Comparison of ENCODE assay signal across 1 cellular context in genomic region chr6:30515967-30516753, GRCh38.
TF ChIP-seq lines count a peak whose summit lies in the region.

No MANE protein-coding gene starts in this region.

TF ChIP-seq in HepG2, 621 proteins besides CTCF, POLR2A, EP300 and RAD21 (continued from another document and continues in another):
- TF ChIP-seq KAT8 (CRISPR knock-in tag; IDR thresholded peaks at IDR 0.05) (peak; percentile 95), TRIM24 (CRISPR knock-in tag; IDR thresholded peaks at IDR 0.05) (peak; percentile 57; the same call in 1 of the 2 replicates), ZNF451 (CRISPR knock-in tag; IDR thresholded peaks at IDR 0.05) (no peak), ATAD3A (CRISPR knock-in tag; IDR thresholded peaks at IDR 0.05) (no peak), BORCS8-MEF2B (CRISPR knock-in tag; IDR thresholded peaks at IDR 0.05) (no peak), NR2F6 (IDR thresholded peaks at IDR 0.05) (peak; percentile 27; the same call in 1 of the 2 replicates), NR2F6 (CRISPR knock-in tag; IDR thresholded peaks at IDR 0.05) (no peak; the same call in 1 of the 2 replicates), YY1 (IDR thresholded peaks at IDR 0.05; ENCODE audit: insufficient read depth, insufficient replicate concordance, low read depth, low read length) (peak; percentile 61), MEIS1 (CRISPR knock-in tag; IDR thresholded peaks at IDR 0.05; ENCODE audit: borderline replicate concordance) (peak; percentile 56; the same call in 1 of the 2 replicates), ZKSCAN1 (IDR thresholded peaks at IDR 0.05; ENCODE audit: low read length) (no peak), ZNF274 (CRISPR knock-in tag; IDR thresholded peaks at IDR 0.05) (no peak), ZNF329 (CRISPR knock-in tag; IDR thresholded peaks at IDR 0.05; ENCODE audit: low read depth) (no peak), ZNF414 (CRISPR knock-in tag; IDR thresholded peaks at IDR 0.05) (peak; percentile 72), ZNF234 (CRISPR knock-in tag; conservative IDR thresholded peaks at IDR 0.05) (no peak), MBD4 (IDR thresholded peaks at IDR 0.05; ENCODE audit: borderline replicate concordance, low read length) (no peak), ZNF180 (CRISPR knock-in tag; IDR thresholded peaks at IDR 0.05; ENCODE audit: borderline replicate concordance, low read depth) (no peak), MXD4 (CRISPR knock-in tag; IDR thresholded peaks at IDR 0.05) (0 out of 2 replicates have a peak, but pooled peaks have one; percentile 30), ERF (CRISPR knock-in tag; IDR thresholded peaks at IDR 0.05) (peak; percentile 89), SNAPC5 (CRISPR knock-in tag; IDR thresholded peaks at IDR 0.05; ENCODE audit: borderline replicate concordance) (no peak), ZNF781 (CRISPR knock-in tag; IDR thresholded peaks at IDR 0.05; ENCODE audit: borderline replicate concordance, not compliant biosample characterization) (no peak), ISL2 (CRISPR knock-in tag; IDR thresholded peaks at IDR 0.05) (peak; percentile 58; the same call in 1 of the 2 replicates), ZNF777 (CRISPR knock-in tag; IDR thresholded peaks at IDR 0.05) (no peak), CHD4 (IDR thresholded peaks at IDR 0.05; ENCODE audit: borderline replicate concordance, low read length) (no peak), ZNF816 (CRISPR knock-in tag; IDR thresholded peaks at IDR 0.05; ENCODE audit: borderline replicate concordance) (peak; percentile 86), ZFY (CRISPR knock-in tag; IDR thresholded peaks at IDR 0.05) (peak; percentile 25; the same call in 1 of the 2 replicates), ZNF761 (CRISPR knock-in tag; conservative IDR thresholded peaks at IDR 0.05) (0 out of 2 replicates have a peak, but pooled peaks have one; percentile 26), ZNF205 (CRISPR knock-in tag; IDR thresholded peaks at IDR 0.05) (no peak), CBFB (CRISPR knock-in tag; IDR thresholded peaks at IDR 0.05) (peak; percentile 50; the same call in 1 of the 2 replicates), NBN (conservative IDR thresholded peaks at IDR 0.05) (no peak), ZNF607 (CRISPR knock-in tag; IDR thresholded peaks at IDR 0.05; ENCODE audit: borderline replicate concordance) (0 out of 2 replicates have a peak, but pooled peaks have one; percentile 51), ESRRA (CRISPR knock-in tag; IDR thresholded peaks at IDR 0.05; ENCODE audit: low read depth) (no peak), PHF21A (CRISPR knock-in tag; IDR thresholded peaks at IDR 0.05) (peak; percentile 93), RORA (CRISPR knock-in tag; IDR thresholded peaks at IDR 0.05) (0 out of 2 replicates have a peak, but pooled peaks have one; percentile 39), ZNF713 (CRISPR knock-in tag; IDR thresholded peaks at IDR 0.05) (no peak), ZFX (CRISPR knock-in tag; IDR thresholded peaks at IDR 0.05; ENCODE audit: low read depth) (peak; percentile 30; the same call in 1 of the 2 replicates), XBP1 (CRISPR knock-in tag; IDR thresholded peaks at IDR 0.05) (0 out of 2 replicates have a peak, but pooled peaks have one; percentile 47), AGO1 (IDR thresholded peaks at IDR 0.05; ENCODE audit: low read depth, low read length, poor library complexity, severe bottlenecking) (no peak), TMF1 (CRISPR knock-in tag; IDR thresholded peaks at IDR 0.05; ENCODE audit: low read depth) (peak; percentile 45; the same call in 1 of the 2 replicates), ZNF121 (CRISPR knock-in tag; IDR thresholded peaks at IDR 0.05) (no peak), ZNF850 (CRISPR knock-in tag; conservative IDR thresholded peaks at IDR 0.05) (peak; percentile 75; the same call in 1 of the 2 replicates), POLR2G (IDR thresholded peaks at IDR 0.05; ENCODE audit: low read depth, low read length) (peak; percentile 98), RAD51 (IDR thresholded peaks at IDR 0.05; ENCODE audit: borderline replicate concordance) (no peak), KMT2B (CRISPR knock-in tag; IDR thresholded peaks at IDR 0.05) (peak; percentile 73), ZNF512 (CRISPR knock-in tag; IDR thresholded peaks at IDR 0.05) (peak; percentile 52; the same call in 1 of the 2 replicates), ZNF253 (CRISPR knock-in tag; IDR thresholded peaks at IDR 0.05; ENCODE audit: borderline replicate concordance) (no peak), ZNF264 (CRISPR knock-in tag; IDR thresholded peaks at IDR 0.05) (no peak; the same call in 1 of the 2 replicates), RCOR2 (CRISPR knock-in tag; IDR thresholded peaks at IDR 0.05) (peak; percentile 55), DBP (CRISPR knock-in tag; IDR thresholded peaks at IDR 0.05; ENCODE audit: not compliant biosample characterization) (peak; percentile 55), ATF6 (CRISPR knock-in tag; conservative IDR thresholded peaks at IDR 0.05) (0 out of 2 replicates have a peak, but pooled peaks have one; percentile 61), HMG20B (CRISPR knock-in tag; conservative IDR thresholded peaks at IDR 0.05) (0 out of 2 replicates have a peak, but pooled peaks have one; percentile 12), NR2C2 (CRISPR knock-in tag; IDR thresholded peaks at IDR 0.05; ENCODE audit: borderline replicate concordance) (peak; percentile 78; the same call in 1 of the 2 replicates), EED (CRISPR knock-in tag; IDR thresholded peaks at IDR 0.05) (no peak), ZBTB7B (CRISPR knock-in tag; IDR thresholded peaks at IDR 0.05) (peak; percentile 99), ZNF225 (CRISPR knock-in tag; IDR thresholded peaks at IDR 0.05) (peak; percentile 50), MEIS2 (CRISPR knock-in tag; IDR thresholded peaks at IDR 0.05) (no peak; the same call in 1 of the 2 replicates), KDM5A (IDR thresholded peaks at IDR 0.05; ENCODE audit: borderline replicate concordance, low read length) (no peak; the same call in 1 of the 2 replicates), ASH2L (IDR thresholded peaks at IDR 0.05; ENCODE audit: insufficient read length, low read depth, low read length) (peak; percentile 54), ZNF382 (CRISPR knock-in tag; IDR thresholded peaks at IDR 0.05; ENCODE audit: borderline replicate concordance) (no peak)
- TF ChIP-seq, protein P1, sequence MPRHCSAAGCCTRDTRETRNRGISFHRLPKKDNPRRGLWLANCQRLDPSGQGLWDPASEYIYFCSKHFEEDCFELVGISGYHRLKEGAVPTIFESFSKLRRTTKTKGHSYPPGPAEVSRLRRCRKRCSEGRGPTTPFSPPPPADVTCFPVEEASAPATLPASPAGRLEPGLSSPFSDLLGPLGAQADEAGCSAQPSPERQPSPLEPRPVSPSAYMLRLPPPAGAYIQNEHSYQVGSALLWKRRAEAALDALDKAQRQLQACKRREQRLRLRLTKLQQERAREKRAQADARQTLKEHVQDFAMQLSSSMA (CRISPR knock-in tag; IDR thresholded peaks at IDR 0.05) = no peak
- TF ChIP-seq, protein P2, sequence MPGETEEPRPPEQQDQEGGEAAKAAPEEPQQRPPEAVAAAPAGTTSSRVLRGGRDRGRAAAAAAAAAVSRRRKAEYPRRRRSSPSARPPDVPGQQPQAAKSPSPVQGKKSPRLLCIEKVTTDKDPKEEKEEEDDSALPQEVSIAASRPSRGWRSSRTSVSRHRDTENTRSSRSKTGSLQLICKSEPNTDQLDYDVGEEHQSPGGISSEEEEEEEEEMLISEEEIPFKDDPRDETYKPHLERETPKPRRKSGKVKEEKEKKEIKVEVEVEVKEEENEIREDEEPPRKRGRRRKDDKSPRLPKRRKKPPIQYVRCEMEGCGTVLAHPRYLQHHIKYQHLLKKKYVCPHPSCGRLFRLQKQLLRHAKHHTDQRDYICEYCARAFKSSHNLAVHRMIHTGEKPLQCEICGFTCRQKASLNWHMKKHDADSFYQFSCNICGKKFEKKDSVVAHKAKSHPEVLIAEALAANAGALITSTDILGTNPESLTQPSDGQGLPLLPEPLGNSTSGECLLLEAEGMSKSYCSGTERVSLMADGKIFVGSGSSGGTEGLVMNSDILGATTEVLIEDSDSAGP (CRISPR knock-in tag; IDR thresholded peaks at IDR 0.05; ENCODE audit: borderline replicate concordance) = peak; percentile 66; the same call in 1 of the 2 replicates
- TF ChIP-seq, protein P3, sequence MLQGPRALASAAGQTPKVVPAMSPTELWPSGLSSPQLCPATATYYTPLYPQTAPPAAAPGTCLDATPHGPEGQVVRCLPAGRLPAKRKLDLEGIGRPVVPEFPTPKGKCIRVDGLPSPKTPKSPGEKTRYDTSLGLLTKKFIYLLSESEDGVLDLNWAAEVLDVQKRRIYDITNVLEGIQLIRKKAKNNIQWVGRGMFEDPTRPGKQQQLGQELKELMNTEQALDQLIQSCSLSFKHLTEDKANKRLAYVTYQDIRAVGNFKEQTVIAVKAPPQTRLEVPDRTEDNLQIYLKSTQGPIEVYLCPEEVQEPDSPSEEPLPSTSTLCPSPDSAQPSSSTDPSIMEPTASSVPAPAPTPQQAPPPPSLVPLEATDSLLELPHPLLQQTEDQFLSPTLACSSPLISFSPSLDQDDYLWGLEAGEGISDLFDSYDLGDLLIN (CRISPR knock-in tag; IDR thresholded peaks at IDR 0.05; ENCODE audit: borderline replicate concordance) = no peak
- TF ChIP-seq, protein P4, sequence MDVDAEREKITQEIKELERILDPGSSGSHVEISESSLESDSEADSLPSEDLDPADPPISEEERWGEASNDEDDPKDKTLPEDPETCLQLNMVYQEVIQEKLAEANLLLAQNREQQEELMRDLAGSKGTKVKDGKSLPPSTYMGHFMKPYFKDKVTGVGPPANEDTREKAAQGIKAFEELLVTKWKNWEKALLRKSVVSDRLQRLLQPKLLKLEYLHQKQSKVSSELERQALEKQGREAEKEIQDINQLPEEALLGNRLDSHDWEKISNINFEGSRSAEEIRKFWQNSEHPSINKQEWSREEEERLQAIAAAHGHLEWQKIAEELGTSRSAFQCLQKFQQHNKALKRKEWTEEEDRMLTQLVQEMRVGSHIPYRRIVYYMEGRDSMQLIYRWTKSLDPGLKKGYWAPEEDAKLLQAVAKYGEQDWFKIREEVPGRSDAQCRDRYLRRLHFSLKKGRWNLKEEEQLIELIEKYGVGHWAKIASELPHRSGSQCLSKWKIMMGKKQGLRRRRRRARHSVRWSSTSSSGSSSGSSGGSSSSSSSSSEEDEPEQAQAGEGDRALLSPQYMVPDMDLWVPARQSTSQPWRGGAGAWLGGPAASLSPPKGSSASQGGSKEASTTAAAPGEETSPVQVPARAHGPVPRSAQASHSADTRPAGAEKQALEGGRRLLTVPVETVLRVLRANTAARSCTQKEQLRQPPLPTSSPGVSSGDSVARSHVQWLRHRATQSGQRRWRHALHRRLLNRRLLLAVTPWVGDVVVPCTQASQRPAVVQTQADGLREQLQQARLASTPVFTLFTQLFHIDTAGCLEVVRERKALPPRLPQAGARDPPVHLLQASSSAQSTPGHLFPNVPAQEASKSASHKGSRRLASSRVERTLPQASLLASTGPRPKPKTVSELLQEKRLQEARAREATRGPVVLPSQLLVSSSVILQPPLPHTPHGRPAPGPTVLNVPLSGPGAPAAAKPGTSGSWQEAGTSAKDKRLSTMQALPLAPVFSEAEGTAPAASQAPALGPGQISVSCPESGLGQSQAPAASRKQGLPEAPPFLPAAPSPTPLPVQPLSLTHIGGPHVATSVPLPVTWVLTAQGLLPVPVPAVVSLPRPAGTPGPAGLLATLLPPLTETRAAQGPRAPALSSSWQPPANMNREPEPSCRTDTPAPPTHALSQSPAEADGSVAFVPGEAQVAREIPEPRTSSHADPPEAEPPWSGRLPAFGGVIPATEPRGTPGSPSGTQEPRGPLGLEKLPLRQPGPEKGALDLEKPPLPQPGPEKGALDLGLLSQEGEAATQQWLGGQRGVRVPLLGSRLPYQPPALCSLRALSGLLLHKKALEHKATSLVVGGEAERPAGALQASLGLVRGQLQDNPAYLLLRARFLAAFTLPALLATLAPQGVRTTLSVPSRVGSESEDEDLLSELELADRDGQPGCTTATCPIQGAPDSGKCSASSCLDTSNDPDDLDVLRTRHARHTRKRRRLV (CRISPR knock-in tag; IDR thresholded peaks at IDR 0.05) = no peak
